24 cellular contexts compared by ENCODE assay signal in genomic region chrX:148582353-148582752, GRCh38.
DNase-seq lines count a peak whose midpoint lies in the region; ATAC-seq, FAIRE-seq and TF ChIP-seq lines count a peak whose summit lies in the region.
"Had no signal": no experiment of that assay in that cellular context is flagged by ENCODE, and none has a peak within 500 bp of the region (broad histone marks: within the 10 kb centered on the region; RNA-seq: fewer than 3 reads in every experiment).

No MANE protein-coding gene starts in this region.

- peaks cover 12% of the 10 kb centered on the region for H3K4me1 Mint-ChIP-seq in astrocyte (ENCODE audit: low read depth, unreplicated experiment)
- H3K4me1 Mint-ChIP-seq: CD4-positive, CD25-positive, alpha-beta regulatory T cell; GM23338; H9 had no signal

- H3K9me3 Mint-ChIP-seq in astrocyte (ENCODE audit: unreplicated experiment) = no peaks in the 10 kb centered on the region
- H3K9me3 Mint-ChIP-seq: CD8-positive, alpha-beta T cell; GM23338 had no signal

- H2AFZ ChIP-seq in astrocyte (ENCODE audit: low read depth, low read length) = no peak overlapping the region
- H2AFZ ChIP-seq: GM23338 had no signal

- CTCF ChIA-PET in A549 (lab: Yijun Ruan, JAX) = no interaction called here

- intact Hi-C loops in heart right ventricle (cut with DNase I) = loop anchor here in 1 of 10 donors (5.0 kb wide), 1 partner anchor 1260 kb away; no protein-coding TSS in a partner anchor

- H3K27ac ChIP-seq in A549 (no peak overlapping the region), astrocyte (ENCODE audit: low read depth, low read length) (no peak overlapping the region), heart right ventricle (no peak overlapping the region)
- H3K27ac ChIP-seq: 22Rv1, BLaER1, C4-2B had no signal

- DNase-seq in A549 (ENCODE audit: low read depth in 1 of 2, low spot score in 1 of 2) = no peak
- peak; percentile 10 for DNase-seq in HT1080 (ENCODE audit: low read depth)
- DNase-seq in LHCN-M2 (ENCODE audit: low read depth) = peak; percentile 67
- peak; percentile 57 for DNase-seq in astrocyte (ENCODE audit: low read depth)
- no peak for DNase-seq in kidney tubule cell (ENCODE audit: low spot score)
- DNase-seq in iPS-NIHi11 (ENCODE audit: low spot score) = no peak
- DNase-seq in heart right ventricle = no peak
- DNase-seq: ACHN; Caco-2; CD4-positive, CD25-positive, alpha-beta regulatory T cell; CD8-positive, alpha-beta T cell; DMS153; EL; GDM1; H9 had no signal

- no peaks in the 10 kb centered on the region for H3K27me3 ChIP-seq in astrocyte (ENCODE audit: insufficient read depth, low read length)
- no peaks in the 10 kb centered on the region for H3K27me3 ChIP-seq in heart right ventricle
- H3K27me3 ChIP-seq: BLaER1 had no signal

- H3K9me3 ChIP-seq in A549 (no peaks in the 10 kb centered on the region), astrocyte (ENCODE audit: insufficient read depth, low read depth, low read length) (no peaks in the 10 kb centered on the region), heart right ventricle (no peaks in the 10 kb centered on the region)
- H3K9me3 ChIP-seq: Caco-2 had no signal

- H3K4me3 ChIP-seq in A549 (no peak overlapping the region), astrocyte (ENCODE audit: insufficient read depth, low read depth, low read length) (no peak overlapping the region), heart right ventricle (no peak overlapping the region)
- H3K4me3 ChIP-seq: BLaER1, GM12878, GM23338 had no signal

- H3K4me2 ChIP-seq in A549 (no peak overlapping the region), astrocyte (ENCODE audit: low read length) (no peak overlapping the region)
- H3K4me2 ChIP-seq: BLaER1, GM23338 had no signal

- no peak overlapping the region for H3K27ac Mint-ChIP-seq in astrocyte (ENCODE audit: unreplicated experiment)
- H3K27ac Mint-ChIP-seq: B cell; CD8-positive, alpha-beta T cell; GM23338; H9 had no signal

- peak; percentile 81 for FAIRE-seq in A549 (lab: Jason Lieb, UNC)
- no peak for FAIRE-seq in astrocyte (lab: Jason Lieb, UNC)
- FAIRE-seq: A204.1, GM12878 had no signal

- POLR2A ChIA-PET in A549 (lab: Yijun Ruan, JAX) = no interaction called here

- no peak for TF ChIP-seq RAD21 in A549 (conservative IDR thresholded peaks at IDR 0.05 in 1 of 2, IDR thresholded peaks at IDR 0.05 in 1 of 2)

- H3K79me2 ChIP-seq in astrocyte (ENCODE audit: insufficient read depth, low read length) = no peaks in the 10 kb centered on the region

- TF ChIP-seq EP300 in A549 (IDR thresholded peaks at IDR 0.05) = no peak

- ATAC-seq in A549 (no peak), GM18517 (IDR thresholded peaks at IDR 0.05; ENCODE audit: unreplicated experiment) (no peak), heart right ventricle (no peak)
- ATAC-seq: CD8-positive, alpha-beta T cell; GM12878; GM23338; HCT116 had no signal

- no peaks in the 10 kb centered on the region for H3K27me3 Mint-ChIP-seq in astrocyte (ENCODE audit: low read depth, unreplicated experiment)
- H3K27me3 Mint-ChIP-seq: B cell; CD4-positive, CD25-positive, alpha-beta regulatory T cell had no signal

- H3K9ac ChIP-seq in astrocyte (ENCODE audit: low read length) = no peak overlapping the region
- H3K9ac ChIP-seq: BLaER1 had no signal

- TF ChIP-seq POLR2A in A549 (IDR thresholded peaks at IDR 0.05; ENCODE audit: low read length) = no peak

- TF ChIP-seq CTCF in A549 (IDR thresholded peaks at IDR 0.05) (no peak), astrocyte (IDR thresholded peaks at IDR 0.05; ENCODE audit: insufficient read depth, low read depth, low read length) (no peak), heart right ventricle (IDR thresholded peaks at IDR 0.05) (no peak)

- H3K36me3 ChIP-seq in astrocyte (ENCODE audit: insufficient read depth, low read length) (no peaks in the 10 kb centered on the region), heart right ventricle (no peaks in the 10 kb centered on the region)

- H3K36me3 Mint-ChIP-seq in astrocyte (ENCODE audit: low read depth, unreplicated experiment) = no peaks in the 10 kb centered on the region
- H3K36me3 Mint-ChIP-seq: CD4-positive, CD25-positive, alpha-beta regulatory T cell; CD8-positive, alpha-beta T cell had no signal

- H4K20me1 ChIP-seq in astrocyte (ENCODE audit: insufficient read depth, low read length) = no peaks in the 10 kb centered on the region

- H3K4me1 ChIP-seq in A549 (no peaks in the 10 kb centered on the region), astrocyte (ENCODE audit: insufficient read depth, low read length) (no peaks in the 10 kb centered on the region), heart right ventricle (no peaks in the 10 kb centered on the region)
- H3K4me1 ChIP-seq: Caco-2 had no signal

- no peak overlapping the region for H3K4me3 Mint-ChIP-seq in astrocyte (ENCODE audit: unreplicated experiment)
- H3K4me3 Mint-ChIP-seq: B cell; CD8-positive, alpha-beta T cell; GM23338; H9 had no signal

TF ChIP-seq in A549, 52 proteins besides CTCF, POLR2A, EP300 and RAD21:
- no peak for TF ChIP-seq HOXB5 (CRISPR knock-in tag; IDR thresholded peaks at IDR 0.05)
- no peak for TF ChIP-seq NFE2L2 (conservative IDR thresholded peaks at IDR 0.05; ENCODE audit: low read length)
- TF ChIP-seq RFX5 (IDR thresholded peaks at IDR 0.05) = no peak
- no peak for TF ChIP-seq CHD4 (IDR thresholded peaks at IDR 0.05; ENCODE audit: borderline replicate concordance)
- TF ChIP-seq EHMT2 (IDR thresholded peaks at IDR 0.05; ENCODE audit: low read depth) = no peak
- no peak for TF ChIP-seq ESRRA (IDR thresholded peaks at IDR 0.05; ENCODE audit: borderline replicate concordance, low read length)
- no peak for TF ChIP-seq CHD2 (IDR thresholded peaks at IDR 0.05; ENCODE audit: low read length, partially characterized antibody)
TF ChIP-seq in A549: peak in this region for 0.

Comparison
In these comparisons a context has a peak if more than half of its experiments do, and no peak if none do; other contexts are left out.
1. DNase-seq: peak in HT1080 (single experiment), LHCN-M2 (single experiment) and astrocyte (single experiment); none in A549 (0 of 2), kidney tubule cell (single experiment), iPS-NIHi11 (single experiment) and heart right ventricle (0 of 2).